Comparison of ENCODE assay signal across 21 cellular contexts in genomic region chr7:107486041-107486440, GRCh38. TPM values are rescaled to one million over a fixed set of nuclear protein-coding genes. Genes with fewer than 3 reads are reported as not detected.
A peak's percentile ranks its signal among the peaks of the same experiment; 100 is the strongest.
DNase-seq lines count a peak whose midpoint lies in the region; ATAC-seq, FAIRE-seq and TF ChIP-seq lines count a peak whose summit lies in the region.
"Had no signal": no experiment of that assay in that cellular context is flagged by ENCODE, and none has a peak within 500 bp of the region (broad histone marks: within the 10 kb centered on the region; RNA-seq: fewer than 3 reads in every experiment).

No MANE protein-coding gene starts in this region.

- no peak overlapping the region for H2AFZ ChIP-seq in osteoblast (ENCODE audit: low read length)

- no peaks in the 10 kb centered on the region for H3K4me1 ChIP-seq in osteoblast (ENCODE audit: insufficient read depth, low read length)
- H3K4me1 ChIP-seq: BLaER1 had no signal

- POLR2A ChIA-PET in activated CD4-positive, alpha-beta T cell treated with anti-CD3 and anti-CD28 coated beads for 36 hours (lab: Charles Lee): no interaction called here

- no peaks in the 10 kb centered on the region for H4K20me1 ChIP-seq in osteoblast (ENCODE audit: insufficient read depth, low read length)

- peaks cover 2% of the 10 kb centered on the region for H3K79me2 ChIP-seq in osteoblast (ENCODE audit: insufficient read depth, low read length)

- H3K4me2 ChIP-seq in osteoblast (ENCODE audit: insufficient read depth, low read length): no peak overlapping the region
- H3K4me2 ChIP-seq: BLaER1 had no signal

- H3K4me1 Mint-ChIP-seq in activated CD4-positive, alpha-beta T cell treated with anti-CD3 and anti-CD28 coated beads for 36 hours: peaks cover 14% of the 10 kb centered on the region
- peaks cover 11% of the 10 kb centered on the region for H3K4me1 Mint-ChIP-seq in activated CD4-positive, alpha-beta T cell treated with anti-CD3 and anti-CD28 coated beads, Interleukin-2, amount 10 ng/mL, durations not matched to agents 24 days and 14 days
- peaks cover 11% of the 10 kb centered on the region for H3K4me1 Mint-ChIP-seq in activated T-helper 17 cell treated with anti-CD3 and anti-CD28 coated beads, Interleukin-2, amount 50 U/mL, for 72 hours
- peaks cover 19% of the 10 kb centered on the region for H3K4me1 Mint-ChIP-seq in stimulated activated effector memory CD8-positive, alpha-beta T cell treated with anti-CD3 and anti-CD28 coated beads, Interleukin-12 subunit alpha, Interleukin-12 subunit beta, amount 100 ng/mL, for 72 hours
- H3K4me1 Mint-ChIP-seq: H9 had no signal

- peaks cover 15% of the 10 kb centered on the region for H3K36me3 Mint-ChIP-seq in activated CD4-positive, alpha-beta T cell treated with anti-CD3 and anti-CD28 coated beads for 36 hours (ENCODE audit: low read depth)
- peaks cover 2% of the 10 kb centered on the region for H3K36me3 Mint-ChIP-seq in activated CD4-positive, alpha-beta T cell treated with anti-CD3 and anti-CD28 coated beads, Interleukin-2, amount 10 ng/mL, durations not matched to agents 24 days and 14 days (ENCODE audit: low read depth)
- H3K36me3 Mint-ChIP-seq in activated T-helper 17 cell treated with anti-CD3 and anti-CD28 coated beads, Interleukin-2, amount 50 U/mL, for 72 hours (ENCODE audit: low read depth): no peaks in the 10 kb centered on the region
- no peaks in the 10 kb centered on the region for H3K36me3 Mint-ChIP-seq in stimulated activated effector memory CD8-positive, alpha-beta T cell treated with anti-CD3 and anti-CD28 coated beads, Interleukin-12 subunit alpha, Interleukin-12 subunit beta, amount 100 ng/mL, for 72 hours

- H3K4me3 Mint-ChIP-seq in activated CD4-positive, alpha-beta T cell treated with anti-CD3 and anti-CD28 coated beads for 36 hours: no peak overlapping the region
- no peak overlapping the region for H3K4me3 Mint-ChIP-seq in activated CD4-positive, alpha-beta T cell treated with anti-CD3 and anti-CD28 coated beads, Interleukin-2, amount 10 ng/mL, durations not matched to agents 24 days and 14 days
- H3K4me3 Mint-ChIP-seq in activated T-helper 17 cell treated with anti-CD3 and anti-CD28 coated beads, Interleukin-2, amount 50 U/mL, for 72 hours: peak overlapping the region; percentile 12
- H3K4me3 Mint-ChIP-seq in stimulated activated effector memory CD8-positive, alpha-beta T cell treated with anti-CD3 and anti-CD28 coated beads, Interleukin-12 subunit alpha, Interleukin-12 subunit beta, amount 100 ng/mL, for 72 hours: no peak overlapping the region
- H3K4me3 Mint-ChIP-seq: H9 had no signal

- CTCF ChIA-PET in activated CD4-positive, alpha-beta T cell treated with anti-CD3 and anti-CD28 coated beads for 36 hours (lab: Charles Lee): no interaction called here

- intact Hi-C loops in activated CD4-positive, alpha-beta T cell treated with anti-CD3 and anti-CD28 coated beads for 36 hours (cut with DNase I, micrococcal nuclease): no loop called here
- intact Hi-C loops in activated CD4-positive, alpha-beta T cell treated with anti-CD3 and anti-CD28 coated beads, Interleukin-2, amount 10 ng/mL, durations not matched to agents 24 days and 14 days (cut with micrococcal nuclease): no loop called here

- H3K4me3 ChIP-seq in coronary artery: no peak overlapping the region
- H3K4me3 ChIP-seq in osteoblast (ENCODE audit: insufficient read depth, low read length): no peak overlapping the region
- H3K4me3 ChIP-seq: BLaER1 had no signal

- no peak for DNase-seq in activated CD4-positive, alpha-beta T cell treated with anti-CD3 and anti-CD28 coated beads for 36 hours
- no peak for DNase-seq in activated CD4-positive, alpha-beta T cell treated with anti-CD3 and anti-CD28 coated beads, Interleukin-2, amount 10 ng/mL, durations not matched to agents 24 days and 14 days
- no peak for DNase-seq in stimulated activated effector memory CD8-positive, alpha-beta T cell treated with anti-CD3 and anti-CD28 coated beads, Interleukin-12 subunit alpha, Interleukin-12 subunit beta, amount 100 ng/mL, for 72 hours (ENCODE audit: low spot score in 2 of 2)
- DNase-seq in coronary artery (ENCODE audit: low spot score) (no peak), osteoblast (ENCODE audit: insufficient read length, low spot score, missing footprints) (no peak)
- DNase-seq: 8988T, DMS153, EL, H9, IMR-90, NCI-H1048, NCI-H146, NCI-H2081 treated with DMSO at 0.1 percent for 48 hours, NCI-H524 had no signal

- H3K27ac ChIP-seq in coronary artery (no peak overlapping the region), osteoblast (ENCODE audit: low read depth, low read length) (no peak overlapping the region)
- H3K27ac ChIP-seq: BLaER1 had no signal

- no peaks in the 10 kb centered on the region for H3K9me3 ChIP-seq in osteoblast (ENCODE audit: low read depth, low read length)
- H3K9me3 ChIP-seq: BLaER1 had no signal

- TF ChIP-seq CTCF in coronary artery (IDR thresholded peaks at IDR 0.05) (no peak), osteoblast (IDR thresholded peaks at IDR 0.05; ENCODE audit: extremely low read depth, low read depth, low read length) (no peak)

- peaks cover 2% of the 10 kb centered on the region for H3K9me3 Mint-ChIP-seq in activated CD4-positive, alpha-beta T cell treated with anti-CD3 and anti-CD28 coated beads for 36 hours (ENCODE audit: low read depth)
- H3K9me3 Mint-ChIP-seq in activated CD4-positive, alpha-beta T cell treated with anti-CD3 and anti-CD28 coated beads, Interleukin-2, amount 10 ng/mL, durations not matched to agents 24 days and 14 days: no peaks in the 10 kb centered on the region
- no peaks in the 10 kb centered on the region for H3K9me3 Mint-ChIP-seq in activated T-helper 17 cell treated with anti-CD3 and anti-CD28 coated beads, Interleukin-2, amount 50 U/mL, for 72 hours
- no peaks in the 10 kb centered on the region for H3K9me3 Mint-ChIP-seq in stimulated activated effector memory CD8-positive, alpha-beta T cell treated with anti-CD3 and anti-CD28 coated beads, Interleukin-12 subunit alpha, Interleukin-12 subunit beta, amount 100 ng/mL, for 72 hours
- H3K9me3 Mint-ChIP-seq: H9 had no signal

- no peaks in the 10 kb centered on the region for H3K36me3 ChIP-seq in osteoblast (ENCODE audit: insufficient read depth, low read length)
- H3K36me3 ChIP-seq: BLaER1 had no signal

- H3K27me3 ChIP-seq in osteoblast (ENCODE audit: insufficient read depth, low read length): no peaks in the 10 kb centered on the region
- H3K27me3 ChIP-seq: BLaER1 had no signal

- H3K27me3 Mint-ChIP-seq in activated CD4-positive, alpha-beta T cell treated with anti-CD3 and anti-CD28 coated beads for 36 hours: no peaks in the 10 kb centered on the region
- no peaks in the 10 kb centered on the region for H3K27me3 Mint-ChIP-seq in activated CD4-positive, alpha-beta T cell treated with anti-CD3 and anti-CD28 coated beads, Interleukin-2, amount 10 ng/mL, durations not matched to agents 24 days and 14 days
- no peaks in the 10 kb centered on the region for H3K27me3 Mint-ChIP-seq in activated T-helper 17 cell treated with anti-CD3 and anti-CD28 coated beads, Interleukin-2, amount 50 U/mL, for 72 hours

- FAIRE-seq in G401.6 (lab: Jason Lieb, UNC): peak; percentile 44

- ATAC-seq in activated CD4-positive, alpha-beta T cell treated with anti-CD3 and anti-CD28 coated beads for 36 hours: peak; percentile 49
- ATAC-seq in activated T-helper 17 cell treated with anti-CD3 and anti-CD28 coated beads, Interleukin-2, amount 50 U/mL, for 72 hours (replicated peaks): peak; percentile 72
- ATAC-seq in stimulated activated effector memory CD8-positive, alpha-beta T cell treated with anti-CD3 and anti-CD28 coated beads, Interleukin-12 subunit alpha, Interleukin-12 subunit beta, amount 100 ng/mL, for 72 hours: peak; percentile 64
- ATAC-seq in GM21367 (IDR thresholded peaks at IDR 0.05; ENCODE audit: unreplicated experiment): no peak

- no peak overlapping the region for H3K27ac Mint-ChIP-seq in activated CD4-positive, alpha-beta T cell treated with anti-CD3 and anti-CD28 coated beads for 36 hours
- H3K27ac Mint-ChIP-seq in activated CD4-positive, alpha-beta T cell treated with anti-CD3 and anti-CD28 coated beads, Interleukin-2, amount 10 ng/mL, durations not matched to agents 24 days and 14 days: no peak overlapping the region
- H3K27ac Mint-ChIP-seq in activated T-helper 17 cell treated with anti-CD3 and anti-CD28 coated beads, Interleukin-2, amount 50 U/mL, for 72 hours: peak overlapping the region; percentile 15
- no peak overlapping the region for H3K27ac Mint-ChIP-seq in stimulated activated effector memory CD8-positive, alpha-beta T cell treated with anti-CD3 and anti-CD28 coated beads, Interleukin-12 subunit alpha, Interleukin-12 subunit beta, amount 100 ng/mL, for 72 hours
- H3K27ac Mint-ChIP-seq: H9 had no signal

RNA-seq across cellular contexts. Expression of gene GPR22, which starts 16.2 kb away (rescaled TPM):
- total RNA-seq in activated CD4-positive, alpha-beta T cell treated with anti-CD3 and anti-CD28 coated beads for 36 hours: not detected
- not detected in 2 replicates for total RNA-seq in activated CD4-positive, alpha-beta T cell treated with anti-CD3 and anti-CD28 coated beads, Interleukin-2, amount 10 ng/mL, durations not matched to agents 24 days and 14 days
- total RNA-seq in activated T-helper 17 cell treated with anti-CD3 and anti-CD28 coated beads, Interleukin-2, amount 50 U/mL, for 72 hours: not detected
- total RNA-seq in osteoblast: not detected in 2 replicates
- total RNA-seq: H9, HT-29, IMR-90, LHCN-M2, RPMI7951 had no signal
